Comparison of ENCODE assay signal across 1 cellular context in the genomic region with DNA sequence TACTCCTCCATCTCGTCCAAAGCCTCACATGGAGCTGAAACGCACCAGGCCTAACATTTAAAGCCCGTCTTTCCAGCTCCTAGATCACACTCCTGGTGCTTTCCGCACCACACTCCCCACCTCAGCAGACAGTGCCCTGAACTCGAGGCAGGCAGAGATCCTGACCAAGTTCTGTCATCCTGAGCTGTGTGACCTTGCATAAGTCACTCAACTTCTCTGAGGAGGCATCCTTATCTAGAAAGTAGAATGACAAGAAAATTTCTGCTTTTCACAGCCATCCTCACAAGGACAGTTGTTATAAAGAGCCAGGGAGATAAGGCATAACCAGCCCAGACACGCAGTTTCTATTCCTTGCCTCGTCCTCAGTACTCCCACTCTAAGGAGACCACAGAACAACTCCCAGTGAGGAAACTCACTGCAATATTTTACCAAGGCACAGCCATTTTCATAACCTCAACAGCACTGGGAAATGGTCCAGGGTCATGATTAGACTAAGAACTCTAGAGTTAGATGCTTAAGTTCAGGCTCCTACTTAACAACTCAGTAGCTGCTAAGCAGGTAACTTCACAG.
TF ChIP-seq lines count a peak whose summit lies in the region.

No MANE protein-coding gene starts in this region.

TF ChIP-seq in K562, 482 proteins besides CTCF, POLR2A, EP300 and RAD21 (continued from another document and continues in another):
- TF ChIP-seq ZBTB12 (CRISPR knock-in tag; IDR thresholded peaks at IDR 0.05) (no peak), TAF7 (tag; IDR thresholded peaks at IDR 0.05) (no peak), MCM3 (IDR thresholded peaks at IDR 0.05) (no peak), ELF4 (CRISPR knock-in tag; IDR thresholded peaks at IDR 0.05) (no peak), MEIS2 (IDR thresholded peaks at IDR 0.05; ENCODE audit: partially characterized antibody) (peak; percentile 26), CHD1 (IDR thresholded peaks at IDR 0.05; ENCODE audit: low read length) (no peak), SAP30 (IDR thresholded peaks at IDR 0.05; ENCODE audit: borderline replicate concordance, insufficient read depth, low read depth, low read length, poor library complexity, severe bottlenecking) (no peak), ZBTB1 (CRISPR knock-in tag; IDR thresholded peaks at IDR 0.05; ENCODE audit: borderline replicate concordance, low read depth) (no peak), NFATC3 (IDR thresholded peaks at IDR 0.05) (no peak), BRD9 (IDR thresholded peaks at IDR 0.05; ENCODE audit: low read depth, partially characterized antibody) (peak; percentile 72), KLF16 (IDR thresholded peaks at IDR 0.05) (no peak; the same call in 1 of the 2 replicates), KDM4B (IDR thresholded peaks at IDR 0.05; ENCODE audit: borderline replicate concordance in 2 of 2, low read depth in 1 of 2) (no peak), GTF2E2 (tag; IDR thresholded peaks at IDR 0.05) (0 out of 2 replicates have a peak, but pooled peaks have one; percentile 19), CREB1 (IDR thresholded peaks at IDR 0.05) (no peak), CREB1 (CRISPR knock-in tag; IDR thresholded peaks at IDR 0.05) (no peak), PTBP1 (IDR thresholded peaks at IDR 0.05; ENCODE audit: low read depth, low read length) (peak; percentile 89; the same call in 1 of the 2 replicates), BCOR (IDR thresholded peaks at IDR 0.05) (peak; percentile 98), NCOA2 (IDR thresholded peaks at IDR 0.05; ENCODE audit: partially characterized antibody in 2 of 2) (no peak), ZBTB33 (CRISPR knock-in tag; IDR thresholded peaks at IDR 0.05) (no peak), SMARCA5 (IDR thresholded peaks at IDR 0.05) (peak; percentile 98), CXXC5 (CRISPR knock-in tag; IDR thresholded peaks at IDR 0.05) (peak; percentile 65), RCOR1 (IDR thresholded peaks at IDR 0.05; ENCODE audit: borderline replicate concordance in 1 of 2, low read depth in 2 of 2, low read length in 2 of 2) (peak in 1 of 2 experiments; percentile 88; a peak in 2 of 4 replicates), ZSCAN32 (CRISPR knock-in tag; IDR thresholded peaks at IDR 0.05) (0 out of 2 replicates have a peak, but pooled peaks have one; percentile 18), NFE2 (IDR thresholded peaks at IDR 0.05; ENCODE audit: low read depth) (peak; percentile 19; the same call in 1 of the 2 replicates), RUNX1 (IDR thresholded peaks at IDR 0.05; ENCODE audit: low read depth) (no peak), ARNT (IDR thresholded peaks at IDR 0.05) (no peak; a peak in 1 of 4 replicates), HNRNPLL (IDR thresholded peaks at IDR 0.05; ENCODE audit: low read depth, low read length, poor library complexity, severe bottlenecking) (no peak), USF2 (CRISPR knock-in tag; IDR thresholded peaks at IDR 0.05) (no peak), COPS2 (conservative IDR thresholded peaks at IDR 0.05) (no peak), ATF7 (IDR thresholded peaks at IDR 0.05) (0 out of 2 replicates have a peak, but pooled peaks have one; percentile 23), ZNF232 (CRISPR knock-in tag; IDR thresholded peaks at IDR 0.05) (no peak), VEZF1 (CRISPR knock-in tag; IDR thresholded peaks at IDR 0.05) (0 out of 2 replicates have a peak, but pooled peaks have one; percentile 29)
- TF ChIP-seq, protein P1, sequence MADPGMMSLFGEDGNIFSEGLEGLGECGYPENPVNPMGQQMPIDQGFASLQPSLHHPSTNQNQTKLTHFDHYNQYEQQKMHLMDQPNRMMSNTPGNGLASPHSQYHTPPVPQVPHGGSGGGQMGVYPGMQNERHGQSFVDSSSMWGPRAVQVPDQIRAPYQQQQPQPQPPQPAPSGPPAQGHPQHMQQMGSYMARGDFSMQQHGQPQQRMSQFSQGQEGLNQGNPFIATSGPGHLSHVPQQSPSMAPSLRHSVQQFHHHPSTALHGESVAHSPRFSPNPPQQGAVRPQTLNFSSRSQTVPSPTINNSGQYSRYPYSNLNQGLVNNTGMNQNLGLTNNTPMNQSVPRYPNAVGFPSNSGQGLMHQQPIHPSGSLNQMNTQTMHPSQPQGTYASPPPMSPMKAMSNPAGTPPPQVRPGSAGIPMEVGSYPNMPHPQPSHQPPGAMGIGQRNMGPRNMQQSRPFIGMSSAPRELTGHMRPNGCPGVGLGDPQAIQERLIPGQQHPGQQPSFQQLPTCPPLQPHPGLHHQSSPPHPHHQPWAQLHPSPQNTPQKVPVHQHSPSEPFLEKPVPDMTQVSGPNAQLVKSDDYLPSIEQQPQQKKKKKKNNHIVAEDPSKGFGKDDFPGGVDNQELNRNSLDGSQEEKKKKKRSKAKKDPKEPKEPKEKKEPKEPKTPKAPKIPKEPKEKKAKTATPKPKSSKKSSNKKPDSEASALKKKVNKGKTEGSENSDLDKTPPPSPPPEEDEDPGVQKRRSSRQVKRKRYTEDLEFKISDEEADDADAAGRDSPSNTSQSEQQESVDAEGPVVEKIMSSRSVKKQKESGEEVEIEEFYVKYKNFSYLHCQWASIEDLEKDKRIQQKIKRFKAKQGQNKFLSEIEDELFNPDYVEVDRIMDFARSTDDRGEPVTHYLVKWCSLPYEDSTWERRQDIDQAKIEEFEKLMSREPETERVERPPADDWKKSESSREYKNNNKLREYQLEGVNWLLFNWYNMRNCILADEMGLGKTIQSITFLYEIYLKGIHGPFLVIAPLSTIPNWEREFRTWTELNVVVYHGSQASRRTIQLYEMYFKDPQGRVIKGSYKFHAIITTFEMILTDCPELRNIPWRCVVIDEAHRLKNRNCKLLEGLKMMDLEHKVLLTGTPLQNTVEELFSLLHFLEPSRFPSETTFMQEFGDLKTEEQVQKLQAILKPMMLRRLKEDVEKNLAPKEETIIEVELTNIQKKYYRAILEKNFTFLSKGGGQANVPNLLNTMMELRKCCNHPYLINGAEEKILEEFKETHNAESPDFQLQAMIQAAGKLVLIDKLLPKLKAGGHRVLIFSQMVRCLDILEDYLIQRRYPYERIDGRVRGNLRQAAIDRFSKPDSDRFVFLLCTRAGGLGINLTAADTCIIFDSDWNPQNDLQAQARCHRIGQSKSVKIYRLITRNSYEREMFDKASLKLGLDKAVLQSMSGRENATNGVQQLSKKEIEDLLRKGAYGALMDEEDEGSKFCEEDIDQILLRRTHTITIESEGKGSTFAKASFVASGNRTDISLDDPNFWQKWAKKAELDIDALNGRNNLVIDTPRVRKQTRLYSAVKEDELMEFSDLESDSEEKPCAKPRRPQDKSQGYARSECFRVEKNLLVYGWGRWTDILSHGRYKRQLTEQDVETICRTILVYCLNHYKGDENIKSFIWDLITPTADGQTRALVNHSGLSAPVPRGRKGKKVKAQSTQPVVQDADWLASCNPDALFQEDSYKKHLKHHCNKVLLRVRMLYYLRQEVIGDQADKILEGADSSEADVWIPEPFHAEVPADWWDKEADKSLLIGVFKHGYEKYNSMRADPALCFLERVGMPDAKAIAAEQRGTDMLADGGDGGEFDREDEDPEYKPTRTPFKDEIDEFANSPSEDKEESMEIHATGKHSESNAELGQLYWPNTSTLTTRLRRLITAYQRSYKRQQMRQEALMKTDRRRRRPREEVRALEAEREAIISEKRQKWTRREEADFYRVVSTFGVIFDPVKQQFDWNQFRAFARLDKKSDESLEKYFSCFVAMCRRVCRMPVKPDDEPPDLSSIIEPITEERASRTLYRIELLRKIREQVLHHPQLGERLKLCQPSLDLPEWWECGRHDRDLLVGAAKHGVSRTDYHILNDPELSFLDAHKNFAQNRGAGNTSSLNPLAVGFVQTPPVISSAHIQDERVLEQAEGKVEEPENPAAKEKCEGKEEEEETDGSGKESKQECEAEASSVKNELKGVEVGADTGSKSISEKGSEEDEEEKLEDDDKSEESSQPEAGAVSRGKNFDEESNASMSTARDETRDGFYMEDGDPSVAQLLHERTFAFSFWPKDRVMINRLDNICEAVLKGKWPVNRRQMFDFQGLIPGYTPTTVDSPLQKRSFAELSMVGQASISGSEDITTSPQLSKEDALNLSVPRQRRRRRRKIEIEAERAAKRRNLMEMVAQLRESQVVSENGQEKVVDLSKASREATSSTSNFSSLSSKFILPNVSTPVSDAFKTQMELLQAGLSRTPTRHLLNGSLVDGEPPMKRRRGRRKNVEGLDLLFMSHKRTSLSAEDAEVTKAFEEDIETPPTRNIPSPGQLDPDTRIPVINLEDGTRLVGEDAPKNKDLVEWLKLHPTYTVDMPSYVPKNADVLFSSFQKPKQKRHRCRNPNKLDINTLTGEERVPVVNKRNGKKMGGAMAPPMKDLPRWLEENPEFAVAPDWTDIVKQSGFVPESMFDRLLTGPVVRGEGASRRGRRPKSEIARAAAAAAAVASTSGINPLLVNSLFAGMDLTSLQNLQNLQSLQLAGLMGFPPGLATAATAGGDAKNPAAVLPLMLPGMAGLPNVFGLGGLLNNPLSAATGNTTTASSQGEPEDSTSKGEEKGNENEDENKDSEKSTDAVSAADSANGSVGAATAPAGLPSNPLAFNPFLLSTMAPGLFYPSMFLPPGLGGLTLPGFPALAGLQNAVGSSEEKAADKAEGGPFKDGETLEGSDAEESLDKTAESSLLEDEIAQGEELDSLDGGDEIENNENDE (IDR thresholded peaks at IDR 0.05; ENCODE audit: low read depth, low read length), result no peak
- TF ChIP-seq, protein P2, sequence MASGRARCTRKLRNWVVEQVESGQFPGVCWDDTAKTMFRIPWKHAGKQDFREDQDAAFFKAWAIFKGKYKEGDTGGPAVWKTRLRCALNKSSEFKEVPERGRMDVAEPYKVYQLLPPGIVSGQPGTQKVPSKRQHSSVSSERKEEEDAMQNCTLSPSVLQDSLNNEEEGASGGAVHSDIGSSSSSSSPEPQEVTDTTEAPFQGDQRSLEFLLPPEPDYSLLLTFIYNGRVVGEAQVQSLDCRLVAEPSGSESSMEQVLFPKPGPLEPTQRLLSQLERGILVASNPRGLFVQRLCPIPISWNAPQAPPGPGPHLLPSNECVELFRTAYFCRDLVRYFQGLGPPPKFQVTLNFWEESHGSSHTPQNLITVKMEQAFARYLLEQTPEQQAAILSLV (tag; IDR thresholded peaks at IDR 0.05), result no peak
- TF ChIP-seq, protein P3, sequence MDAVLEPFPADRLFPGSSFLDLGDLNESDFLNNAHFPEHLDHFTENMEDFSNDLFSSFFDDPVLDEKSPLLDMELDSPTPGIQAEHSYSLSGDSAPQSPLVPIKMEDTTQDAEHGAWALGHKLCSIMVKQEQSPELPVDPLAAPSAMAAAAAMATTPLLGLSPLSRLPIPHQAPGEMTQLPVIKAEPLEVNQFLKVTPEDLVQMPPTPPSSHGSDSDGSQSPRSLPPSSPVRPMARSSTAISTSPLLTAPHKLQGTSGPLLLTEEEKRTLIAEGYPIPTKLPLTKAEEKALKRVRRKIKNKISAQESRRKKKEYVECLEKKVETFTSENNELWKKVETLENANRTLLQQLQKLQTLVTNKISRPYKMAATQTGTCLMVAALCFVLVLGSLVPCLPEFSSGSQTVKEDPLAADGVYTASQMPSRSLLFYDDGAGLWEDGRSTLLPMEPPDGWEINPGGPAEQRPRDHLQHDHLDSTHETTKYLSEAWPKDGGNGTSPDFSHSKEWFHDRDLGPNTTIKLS (IDR thresholded peaks at IDR 0.05; ENCODE audit: borderline replicate concordance, low read depth), result peak; percentile 46; the same call in 1 of the 2 replicates
- TF ChIP-seq, protein P4, sequence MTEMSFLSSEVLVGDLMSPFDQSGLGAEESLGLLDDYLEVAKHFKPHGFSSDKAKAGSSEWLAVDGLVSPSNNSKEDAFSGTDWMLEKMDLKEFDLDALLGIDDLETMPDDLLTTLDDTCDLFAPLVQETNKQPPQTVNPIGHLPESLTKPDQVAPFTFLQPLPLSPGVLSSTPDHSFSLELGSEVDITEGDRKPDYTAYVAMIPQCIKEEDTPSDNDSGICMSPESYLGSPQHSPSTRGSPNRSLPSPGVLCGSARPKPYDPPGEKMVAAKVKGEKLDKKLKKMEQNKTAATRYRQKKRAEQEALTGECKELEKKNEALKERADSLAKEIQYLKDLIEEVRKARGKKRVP (CRISPR knock-in tag; IDR thresholded peaks at IDR 0.05), result peak; percentile 86
- TF ChIP-seq, protein P5, sequence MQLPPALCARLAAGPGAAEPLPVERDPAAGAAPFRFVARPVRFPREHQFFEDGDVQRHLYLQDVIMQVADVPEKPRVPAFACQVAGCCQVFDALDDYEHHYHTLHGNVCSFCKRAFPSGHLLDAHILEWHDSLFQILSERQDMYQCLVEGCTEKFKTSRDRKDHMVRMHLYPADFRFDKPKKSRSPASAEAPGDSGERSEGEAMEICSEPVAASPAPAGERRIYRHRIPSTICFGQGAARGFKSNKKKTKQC (CRISPR knock-in tag; IDR thresholded peaks at IDR 0.05), result 0 out of 2 replicates have a peak, but pooled peaks have one; percentile 59
